Comparison of ENCODE assay signal across 22 cellular contexts in the genomic region with DNA sequence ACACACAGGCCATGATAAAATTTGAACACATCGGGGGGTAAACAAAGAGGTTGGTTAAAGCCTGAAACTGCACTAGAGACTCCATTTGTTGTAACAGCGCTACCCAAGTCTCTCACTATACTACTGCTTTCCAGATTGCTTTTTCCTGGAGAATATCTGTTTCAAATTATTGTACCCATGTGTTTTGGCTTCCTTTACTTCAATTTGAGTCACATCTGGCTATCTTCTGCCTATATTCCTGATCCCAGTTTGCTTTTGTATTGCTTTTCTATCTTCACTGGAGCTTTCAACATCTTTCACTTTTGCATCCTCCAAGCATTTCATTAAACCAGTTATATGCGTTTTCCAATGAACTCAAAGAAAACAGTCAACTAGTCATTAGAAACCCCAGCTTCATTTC.
"Had no signal": no experiment of that assay in that cellular context is flagged by ENCODE, and none has a peak within 500 bp of the region (broad histone marks: within the 10 kb centered on the region; RNA-seq: fewer than 3 reads in every experiment).

No MANE protein-coding gene starts in this region.

- H3K27me3 ChIP-seq: MG63, SJSA1 had no signal

- H3K36me3 ChIP-seq: MG63, SJSA1 had no signal

- ATAC-seq: HepG2 had no signal

- H3K27ac ChIP-seq: SJSA1, SK-N-MC had no signal

- DNase-seq: IMR-90, Karpas-422, KG1, MG63, NCI-H1092, NCI-H1436, NCI-H187, NCI-H2029, NCI-H2081 treated with DMSO at 0.1 percent for 48 hours, NCI-H2171, NCI-H226, NCI-H446, NCI-H510A, NCI-H524 treated with DMSO at 0.1 percent for 48 hours, NCI-H69, NCI-H774, Right ventricle myocardium superior, RPMI8226, SIG-M5 had no signal

- H3K9me3 ChIP-seq: MG63, SJSA1 had no signal

- H3K4me3 ChIP-seq: MG63, SJSA1, SK-N-MC had no signal
